ENCODE assay signal across 8 cellular contexts in the genomic region with DNA sequence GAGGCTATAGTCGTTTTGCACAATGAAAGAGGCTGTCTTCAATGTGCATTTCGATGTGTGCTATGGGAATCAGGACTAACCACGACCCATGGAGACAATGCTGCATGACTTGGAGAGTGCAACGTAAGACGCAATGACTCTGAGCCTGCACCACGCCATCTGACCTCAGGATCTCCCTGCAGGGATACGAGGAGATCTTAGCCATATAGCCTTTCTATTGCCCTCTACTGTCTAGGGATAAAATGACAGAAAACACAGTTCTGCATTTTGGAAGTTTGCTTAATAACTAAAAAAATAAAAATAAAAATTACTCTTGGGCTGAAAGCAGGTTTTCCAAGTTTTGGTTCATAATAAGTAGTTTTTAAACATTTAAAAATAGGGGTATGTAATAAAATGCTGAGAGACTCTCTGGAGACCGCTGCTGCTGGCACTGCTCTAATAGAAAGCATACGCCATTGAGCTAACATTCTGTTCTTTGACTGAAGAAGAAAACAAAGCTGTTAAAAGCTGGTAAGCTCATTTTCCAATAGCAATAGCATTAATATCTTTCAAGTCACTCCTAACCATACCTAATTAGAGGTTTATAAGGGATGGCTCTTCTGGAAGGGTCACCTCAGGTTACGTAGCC.
A peak's percentile ranks its signal among the peaks of the same experiment; 100 is the strongest.
DNase-seq lines count a peak whose midpoint lies in the region; ATAC-seq and TF ChIP-seq lines count a peak whose summit lies in the region.

No MANE protein-coding gene starts in this region.

- no peak overlapping the region for H3K4me3 ChIP-seq in A673 (ENCODE audit: low read depth, low read length, poor library complexity, severe bottlenecking)
- H3K4me3 ChIP-seq in upper lobe of right lung: peak overlapping the region; percentile 15

- H3K27ac ChIP-seq in A673 (ENCODE audit: low read depth, low read length, poor library complexity, severe bottlenecking) (no peak overlapping the region), angular gyrus (ENCODE audit: low read depth, low read length) (peak overlapping the region; percentile 53), upper lobe of right lung (peak overlapping the region; percentile 45)

- DNase-seq in A673 (ENCODE audit: low spot score) (peak; percentile 27), HuH-7 (ENCODE audit: low spot score) (peak; percentile 29), inferior parietal cortex (ENCODE audit: extremely low spot score) (peak; percentile 41), upper lobe of right lung (no peak)
- no peak for DNase-seq in activated effector memory CD4-positive, alpha-beta T cell treated with Interleukin-2 at 50 U/mL for 16 hours

- POLR2A ChIA-PET in A673 (lab: Charles Lee; ENCODE audit: low non-redundant PET): no interaction called here

- ATAC-seq in upper lobe of right lung: peak; percentile 68
- no peak for ATAC-seq in HG02938 (IDR thresholded peaks at IDR 0.05; ENCODE audit: unreplicated experiment)
- no peak for ATAC-seq in HG03045 (IDR thresholded peaks at IDR 0.05; ENCODE audit: unreplicated experiment)

- TF ChIP-seq CTCF in A673 (conservative IDR thresholded peaks at IDR 0.05; ENCODE audit: low read depth, low read length) (peak; percentile 53; the same call in 1 of the 2 replicates), upper lobe of right lung (IDR thresholded peaks at IDR 0.05) (peak; percentile 41)

- H3K36me3 ChIP-seq in A673 (ENCODE audit: insufficient read depth, low read length, poor library complexity, severe bottlenecking) (no peaks in the 10 kb centered on the region), upper lobe of right lung (no peaks in the 10 kb centered on the region)

- CTCF ChIA-PET in A673 (lab: Charles Lee): interaction anchor here (1.0 kb wide), 1 partner anchor 29 kb away, joined by 3 read pairs; no protein-coding TSS in a partner anchor

- H3K27me3 ChIP-seq in A673 (replicated peaks; ENCODE audit: insufficient read depth, low read depth, low read length, poor library complexity): peaks cover 9% of the 10 kb centered on the region
- no peaks in the 10 kb centered on the region for H3K27me3 ChIP-seq in upper lobe of right lung

- H3K9me3 ChIP-seq in A673 (ENCODE audit: low read depth, low read length, poor library complexity, severe bottlenecking): no peaks in the 10 kb centered on the region
- H3K9me3 ChIP-seq in upper lobe of right lung: no peaks in the 10 kb centered on the region

- no TSS peak for BruUV-seq in A673 (replicated peaks; lab: Mats Ljungman, UMichigan)

- intact Hi-C loops in A673 (cut with micrococcal nuclease; ENCODE audit: unreplicated experiment) (no loop called here), upper lobe of right lung (cut with DNase I) (no loop called here)

- H3K4me1 ChIP-seq in A673 (ENCODE audit: insufficient read depth, low read length, poor library complexity, severe bottlenecking) (no peaks in the 10 kb centered on the region), upper lobe of right lung (no peaks in the 10 kb centered on the region)

Comparison
In these comparisons a context has a peak if more than half of its experiments do, and no peak if none do; other contexts are left out.
1. DNase-seq: peak in A673 (single experiment), HuH-7 (single experiment) and inferior parietal cortex (single experiment); none in upper lobe of right lung (single experiment) and activated effector memory CD4-positive, alpha-beta T cell treated with Interleukin-2 at 50 U/mL for 16 hours (single experiment).